Comparison of ENCODE assay signal across 37 cellular contexts in genomic region chr22:22834783-22835182, GRCh38. TPM values are rescaled to one million over a fixed set of nuclear protein-coding genes. Genes with fewer than 3 reads are reported as not detected.
"Had no signal": no experiment of that assay in that cellular context is flagged by ENCODE, and none has a peak within 500 bp of the region (broad histone marks: within the 10 kb centered on the region; RNA-seq: fewer than 3 reads in every experiment).

No MANE protein-coding gene starts in this region.

- H3K9ac ChIP-seq: SK-N-SH had no signal

- ATAC-seq: activated CD8-positive, alpha-beta T cell treated with anti-CD3 and anti-CD28 coated beads for 36 hours; activated T-cell treated with anti-CD3 and anti-CD28 coated beads, Interleukin-2, amount 50 U/mL, for 72 hours; activated T-helper 17 cell treated with anti-CD3 and anti-CD28 coated beads, Interleukin-2, amount 50 U/mL, for 72 hours; body of pancreas; Panc1 had no signal

- DNase-seq: activated B cell treated with CpG ODN at 0.5 μM for 24 hours; activated CD4-positive, alpha-beta T cell treated with anti-CD3 and anti-CD28 coated beads for 4 hours; activated CD4-positive, alpha-beta T cell treated with anti-CD3 and anti-CD28 coated beads, Interleukin-2, amount 50 U/mL, for 4 hours; activated CD4-positive, CD25-positive, alpha-beta regulatory T cell treated with anti-CD3 and anti-CD28 coated beads, Interleukin-2, amount 50 U/mL, for 72 hours; activated CD8-positive, alpha-beta T cell treated with anti-CD3 and anti-CD28 coated beads for 36 hours; activated effector memory CD4-positive, alpha-beta T cell treated with anti-CD3 and anti-CD28 coated beads, Interleukin-2, amount 50 U/mL, for 16 hours; activated naive CD4-positive, alpha-beta T cell; activated naive CD4-positive, alpha-beta T cell treated with anti-CD3 and anti-CD28 coated beads, Interleukin-2, amount 50 U/mL, for 16 hours; activated T-cell treated with anti-CD3 and anti-CD28 coated beads, Interleukin-2, amount 50 U/mL, for 1 hour; activated T-cell treated with anti-CD3 and anti-CD28 coated beads, Interleukin-2, amount 50 U/mL, for 72 hours; adrenal gland; body of pancreas; cerebellar nuclear complex; Karpas-422; KBM-7; MG63; NCI-H1048; NCI-H1105 treated with DMSO at 0.1 percent for 48 hours; NCI-H1436; NCI-H1694; NCI-H1930; NCI-H2081 treated with DMSO at 0.1 percent for 48 hours; NCI-H226; NCI-H446 treated with DMSO at 0.1 percent for 48 hours; NCI-H524; NCI-H69; SHP77; SK-N-SH had no signal

- H3K27me3 ChIP-seq: adrenal gland, body of pancreas, breast epithelium, MG63 had no signal

- H3K36me3 ChIP-seq: adrenal gland, breast epithelium, MG63, SJSA1 had no signal

- FAIRE-seq: astrocyte had no signal

- H3K27ac ChIP-seq: adrenal gland, body of pancreas, breast epithelium, SJSA1, VCaP had no signal

- H3K4me2 ChIP-seq: SK-N-SH had no signal

- H3K4me3 ChIP-seq: adrenal gland, body of pancreas, breast epithelium, MG63, SJSA1 had no signal

- H3K4me1 ChIP-seq: adrenal gland, body of pancreas, breast epithelium, SJSA1 had no signal

- H3K9me3 ChIP-seq: adrenal gland, body of pancreas, SJSA1, SK-N-SH had no signal

RNA-seq across cellular contexts. Expression of gene IGLL5, which starts 52.8 kb away (rescaled TPM):
- total RNA-seq: activated CD8-positive, alpha-beta memory T cell treated with anti-CD3 and anti-CD28 coated beads for 36 hours; activated CD8-positive, alpha-beta T cell treated with anti-CD3 and anti-CD28 coated beads for 36 hours; activated T-cell treated with anti-CD3 and anti-CD28 coated beads, Interleukin-2, amount 50 U/mL, for 72 hours; activated T-helper 17 cell treated with anti-CD3 and anti-CD28 coated beads, Interleukin-2, amount 50 U/mL, for 72 hours; astrocyte; cardiac septum; RPMI7951; SJSA1 had no signal
- polyA plus RNA-seq: SK-N-SH had no signal
